25 cellular contexts compared by ENCODE assay signal in the genomic region with DNA sequence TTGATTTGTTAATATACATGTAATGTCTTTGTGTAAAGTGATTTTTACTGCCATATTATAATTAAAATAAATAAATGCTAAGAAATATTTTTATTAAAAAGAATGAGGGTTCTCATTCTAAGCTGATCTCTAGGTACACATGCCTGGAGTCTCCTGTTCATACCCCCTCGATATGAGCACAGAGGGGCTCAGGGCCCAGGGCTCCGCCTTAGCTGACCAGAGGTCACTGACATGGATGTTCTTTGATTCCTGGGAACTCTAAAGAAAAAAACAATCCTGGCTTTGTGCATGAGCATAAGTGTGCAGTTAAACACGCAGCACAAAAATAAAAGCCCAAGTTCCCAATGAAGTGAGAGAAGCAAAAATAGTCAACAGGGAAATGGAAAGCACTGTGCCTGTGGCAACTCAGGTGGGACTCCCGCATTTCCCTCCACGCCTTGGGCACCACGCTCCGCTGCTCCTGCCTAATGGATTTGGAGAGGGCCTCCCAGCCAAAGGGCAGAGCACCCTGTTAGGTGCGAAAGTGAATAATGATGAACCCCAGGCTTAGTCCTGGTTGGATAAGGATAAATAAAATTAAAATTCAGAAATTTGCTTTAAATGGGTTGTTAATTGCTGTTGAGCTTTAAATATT.
"Had no signal": no experiment of that assay in that cellular context is flagged by ENCODE, and none has a peak within 500 bp of the region (broad histone marks: within the 10 kb centered on the region; RNA-seq: fewer than 3 reads in every experiment).

No MANE protein-coding gene starts in this region.

- H3K9me3 Mint-ChIP-seq: activated naive CD4-positive, alpha-beta T cell treated with anti-CD3 and anti-CD28 coated beads, Interleukin-2, amount 50 U/mL, for 24 hours; activated naive CD8-positive, alpha-beta T cell treated with anti-CD3 and anti-CD28 coated beads, Interleukin-2, amount 10 ng/mL, durations not matched to agents 7 days and 5 days; activated T-helper 2 cell treated with anti-CD3 and anti-CD28 coated beads, Interferon-gamma antibody, Interleukin-2, Interleukin-4, amounts not matched to agents 10 μg/mL and 5 μg/mL and 100 μg/mL, durations not matched to agents 14 hours and 24 hours and 36 hours; central memory CD8-positive, alpha-beta T cell had no signal

- H3K36me3 Mint-ChIP-seq: activated naive CD4-positive, alpha-beta T cell treated with anti-CD3 and anti-CD28 coated beads, Interleukin-2, amount 50 U/mL, for 24 hours; activated naive CD8-positive, alpha-beta T cell treated with anti-CD3 and anti-CD28 coated beads, Interleukin-2, amount 10 ng/mL, durations not matched to agents 7 days and 5 days had no signal

- DNase-seq: activated CD4-positive, alpha-beta T cell treated with anti-CD3 and anti-CD28 coated beads, Interleukin-2, amount 10 ng/mL, durations not matched to agents 24 days and 14 days; activated CD4-positive, alpha-beta T cell treated with anti-CD3 and anti-CD28 coated beads, Interleukin-2, amount 50 U/mL, for 4 hours; activated CD4-positive, CD25-positive, alpha-beta regulatory T cell; activated CD8-positive, alpha-beta T cell treated with anti-CD3 and anti-CD28 coated beads for 36 hours; activated gamma-delta T cell; activated naive CD4-positive, alpha-beta T cell treated with Interleukin-2 at 50 U/mL for 16 hours; activated naive CD8-positive, alpha-beta T cell treated with anti-CD3 and anti-CD28 coated beads, Interleukin-2, amount 10 ng/mL, durations not matched to agents 7 days and 5 days; activated T-cell treated with anti-CD3 and anti-CD28 coated beads, Interleukin-2, amount 50 U/mL, for 1 hour; activated T-cell treated with anti-CD3 and anti-CD28 coated beads, Interleukin-2, amount 50 U/mL, for 72 hours; amygdala; Karpas-422; KBM-7; NCI-H1105; NCI-H2029; NCI-H2107; NCI-H345; NCI-H524 treated with DMSO at 0.1 percent for 48 hours; SHP77; SJCRH30; T1000; WERI-Rb-1 had no signal

- H3K27me3 Mint-ChIP-seq: activated CD4-positive, alpha-beta T cell treated with anti-CD3 and anti-CD28 coated beads, Interleukin-2, amount 10 ng/mL, durations not matched to agents 24 days and 14 days; activated naive CD8-positive, alpha-beta T cell treated with anti-CD3 and anti-CD28 coated beads, Interleukin-2, amount 10 ng/mL, durations not matched to agents 7 days and 5 days had no signal

- H3K4me3 Mint-ChIP-seq: activated CD4-positive, alpha-beta T cell treated with anti-CD3 and anti-CD28 coated beads, Interleukin-2, amount 10 ng/mL, durations not matched to agents 24 days and 14 days; activated CD8-positive, alpha-beta T cell treated with anti-CD3 and anti-CD28 coated beads for 36 hours; activated naive CD4-positive, alpha-beta T cell treated with anti-CD3 and anti-CD28 coated beads, Interleukin-2, amount 50 U/mL, for 24 hours; activated naive CD8-positive, alpha-beta T cell treated with anti-CD3 and anti-CD28 coated beads, Interleukin-2, amount 10 ng/mL, durations not matched to agents 7 days and 5 days; activated T-cell treated with anti-CD3 and anti-CD28 coated beads, Interleukin-2, amount 50 U/mL, for 72 hours; central memory CD8-positive, alpha-beta T cell had no signal

- ATAC-seq: activated CD8-positive, alpha-beta T cell treated with anti-CD3 and anti-CD28 coated beads for 36 hours; activated T-cell treated with anti-CD3 and anti-CD28 coated beads, Interleukin-2, amount 50 U/mL, for 72 hours; Panc1 had no signal

- H3K4me1 Mint-ChIP-seq: activated CD4-positive, alpha-beta T cell treated with anti-CD3 and anti-CD28 coated beads, Interleukin-2, amount 10 ng/mL, durations not matched to agents 24 days and 14 days; activated naive CD4-positive, alpha-beta T cell treated with anti-CD3 and anti-CD28 coated beads, Interleukin-2, amount 50 U/mL, for 24 hours; activated naive CD8-positive, alpha-beta T cell treated with anti-CD3 and anti-CD28 coated beads, Interleukin-2, amount 10 ng/mL, durations not matched to agents 7 days and 5 days; central memory CD8-positive, alpha-beta T cell had no signal

- H3K27ac Mint-ChIP-seq: activated CD4-positive, alpha-beta T cell treated with anti-CD3 and anti-CD28 coated beads, Interleukin-2, amount 10 ng/mL, durations not matched to agents 24 days and 14 days; activated CD8-positive, alpha-beta T cell treated with anti-CD3 and anti-CD28 coated beads for 36 hours; activated naive CD4-positive, alpha-beta T cell treated with anti-CD3 and anti-CD28 coated beads, Interleukin-2, amount 50 U/mL, for 24 hours; activated naive CD8-positive, alpha-beta T cell treated with anti-CD3 and anti-CD28 coated beads, Interleukin-2, amount 10 ng/mL, durations not matched to agents 7 days and 5 days; activated T-cell treated with anti-CD3 and anti-CD28 coated beads, Interleukin-2, amount 50 U/mL, for 72 hours; activated T-helper 2 cell treated with anti-CD3 and anti-CD28 coated beads, Interferon-gamma antibody, Interleukin-2, Interleukin-4, amounts not matched to agents 10 μg/mL and 5 μg/mL and 100 μg/mL, durations not matched to agents 14 hours and 24 hours and 36 hours had no signal
